Comparison of ENCODE assay signal across 1 cellular context in genomic region chr3:57164606-57165573, GRCh38.
TF ChIP-seq lines count a peak whose summit lies in the region.

Gene IL17RD (minus strand): TSS chr3:57165353. CDS start chr3:57165286, 67 bp downstream.

TF ChIP-seq in GM12878, 131 proteins besides CTCF, POLR2A, EP300 and RAD21 (continued from another document):
- TF ChIP-seq CEBPZ (IDR thresholded peaks at IDR 0.05; ENCODE audit: low read depth, low read length) (no peak), RFX5 (IDR thresholded peaks at IDR 0.05; ENCODE audit: low read depth, low read length) (no peak), BACH1 (IDR thresholded peaks at IDR 0.05; ENCODE audit: borderline replicate concordance) (peak; percentile 51; the same call in 1 of the 2 replicates), IKZF1 (conservative IDR thresholded peaks at IDR 0.05) (no peak), KAT2A (conservative IDR thresholded peaks at IDR 0.05; ENCODE audit: control insufficient read depth, low read depth, low read length) (no peak), SUZ12 (IDR thresholded peaks at IDR 0.05; ENCODE audit: unreplicated experiment) (peak; percentile 84), PAX8 (IDR thresholded peaks at IDR 0.05) (no peak), SIX5 (IDR thresholded peaks at IDR 0.05; ENCODE audit: low read depth, low read length, severe bottlenecking) (no peak), GATAD2B (conservative IDR thresholded peaks at IDR 0.05; ENCODE audit: low read depth) (peak; percentile 79)
